ENCODE assay signal across 5 cellular contexts in the genomic region with DNA sequence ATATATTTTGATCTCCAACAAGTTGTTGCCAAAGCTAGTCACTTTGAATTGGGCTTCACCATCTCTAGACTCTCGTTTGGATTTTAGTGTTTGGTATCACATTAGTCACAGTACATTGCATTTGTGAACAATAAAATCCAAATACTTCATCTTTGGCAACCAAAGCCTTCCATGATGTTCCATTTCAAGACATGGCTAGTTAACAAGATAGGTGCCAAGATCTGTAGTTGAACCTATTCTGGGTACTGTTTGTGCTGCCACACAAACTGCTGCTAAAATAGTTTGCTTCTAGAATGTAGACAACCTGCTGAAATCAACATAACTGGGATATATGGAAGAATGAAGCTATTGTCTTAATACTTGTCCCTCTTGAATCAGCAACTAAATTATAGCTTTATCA.
"Had no signal": no experiment of that assay in that cellular context is flagged by ENCODE, and none has a peak within 500 bp of the region (broad histone marks: within the 10 kb centered on the region; RNA-seq: fewer than 3 reads in every experiment).

No MANE protein-coding gene starts in this region.

- H3K9me3 Mint-ChIP-seq: HFFc6 had no signal

- DNase-seq: GM23248, GOT3, H7, HFFc6, IMR-90 had no signal

- H3K27ac Mint-ChIP-seq: HFFc6 had no signal

- H3K4me3 Mint-ChIP-seq: HFFc6 had no signal
